In genomic region chr6:45104429-45104828, GRCh38 we compare ENCODE assay signal across 21 cellular contexts.
A peak's percentile ranks its signal among the peaks of the same experiment; 100 is the strongest.
DNase-seq lines count a peak whose midpoint lies in the region; FAIRE-seq and TF ChIP-seq lines count a peak whose summit lies in the region.
"Had no signal": no experiment of that assay in that cellular context is flagged by ENCODE, and none has a peak within 500 bp of the region (broad histone marks: within the 10 kb centered on the region; RNA-seq: fewer than 3 reads in every experiment).

No MANE protein-coding gene starts in this region.

- H3K27ac ChIP-seq in small intestine (ENCODE audit: low read depth in 1 of 2, low read length in 1 of 2) (no peak overlapping the region), coronary artery (no peak overlapping the region)
- H3K27ac ChIP-seq: 22Rv1, BLaER1, C4-2B had no signal

- no peaks in the 10 kb centered on the region for H3K4me1 ChIP-seq in small intestine (ENCODE audit: control insufficient read depth in 2 of 2, insufficient read depth in 1 of 2, low read depth in 1 of 2, low read length in 1 of 2)
- H3K4me1 ChIP-seq: BLaER1, Caco-2 had no signal

- 84 to 95% (median 87%) methylated on average over 1 of the region's 1 CpG for WGBS in small intestine, 3 donors

- POLR2A ChIA-PET in HEK293T (lab: Yijun Ruan, JAX): no interaction called here

- FAIRE-seq in D721Med (lab: Jason Lieb, UNC): peak; percentile 63
- FAIRE-seq in colon (lab: Jason Lieb, UNC): peak; percentile 53
- peak; percentile 19 for FAIRE-seq in small intestine (lab: Jason Lieb, UNC)
- FAIRE-seq: A204.1, GM12878 had no signal

- CTCF ChIA-PET in HEK293T (lab: Yijun Ruan, JAX): no interaction called here

- H3K27me3 ChIP-seq in small intestine (ENCODE audit: control insufficient read depth in 2 of 2, insufficient read depth in 2 of 2, low read length in 2 of 2): no peaks in the 10 kb centered on the region
- H3K27me3 ChIP-seq: BLaER1 had no signal

- DNase-seq in D721Med (ENCODE audit: insufficient read length, low spot score) (no peak), HEK293T (ENCODE audit: extremely low spot score) (no peak), small intestine (no peak), GM19238 (ENCODE audit: insufficient read length, low spot score) (no peak), coronary artery (ENCODE audit: low spot score) (no peak), H4 (ENCODE audit: low spot score) (no peak), T-helper 9 cell (no peak)
- DNase-seq: Caco-2; CD4-positive, CD25-positive, alpha-beta regulatory T cell; CD8-positive, alpha-beta T cell; DMS 273 treated with DMSO at 0.1 percent for 48 hours; DMS79; GDM1; GOT3; H7 had no signal

- H3K4me3 ChIP-seq in small intestine (ENCODE audit: low read depth in 1 of 2, low read length in 2 of 2) (no peak overlapping the region), coronary artery (no peak overlapping the region)
- H3K4me3 ChIP-seq: BLaER1, GM12878 had no signal

- no peak for TF ChIP-seq CTCF in D721Med (IDR thresholded peaks at IDR 0.05; ENCODE audit: insufficient read depth, missing control alignments)
- TF ChIP-seq CTCF in coronary artery (IDR thresholded peaks at IDR 0.05): no peak

- no peaks in the 10 kb centered on the region for H3K9me3 ChIP-seq in small intestine (ENCODE audit: control insufficient read depth, low read depth)
- H3K9me3 ChIP-seq: BLaER1, Caco-2 had no signal

- no peaks in the 10 kb centered on the region for H3K36me3 ChIP-seq in small intestine (ENCODE audit: control insufficient read depth in 2 of 2, insufficient read depth in 2 of 2, low read length in 2 of 2)
- H3K36me3 ChIP-seq: BLaER1 had no signal

TF ChIP-seq in HEK293T, 16 proteins besides CTCF, POLR2A, EP300 and RAD21:
- TF ChIP-seq L3MBTL2 (conservative IDR thresholded peaks at IDR 0.05): no peak
- TF ChIP-seq PKNOX1 (IDR thresholded peaks at IDR 0.05): peak; percentile 31; the same call in 1 of the 2 replicates
- no peak for TF ChIP-seq ZNF384 (IDR thresholded peaks at IDR 0.05)
- no peak for TF ChIP-seq TARDBP (IDR thresholded peaks at IDR 0.05)
- TF ChIP-seq CTBP1 (IDR thresholded peaks at IDR 0.05; ENCODE audit: borderline replicate concordance): no peak
- no peak for TF ChIP-seq ELF4 (IDR thresholded peaks at IDR 0.05)
- no peak for TF ChIP-seq NFRKB (IDR thresholded peaks at IDR 0.05)
- no peak for TF ChIP-seq ARNT (IDR thresholded peaks at IDR 0.05)
TF ChIP-seq in HEK293T: peak in this region for 1.
